In the genomic region with DNA sequence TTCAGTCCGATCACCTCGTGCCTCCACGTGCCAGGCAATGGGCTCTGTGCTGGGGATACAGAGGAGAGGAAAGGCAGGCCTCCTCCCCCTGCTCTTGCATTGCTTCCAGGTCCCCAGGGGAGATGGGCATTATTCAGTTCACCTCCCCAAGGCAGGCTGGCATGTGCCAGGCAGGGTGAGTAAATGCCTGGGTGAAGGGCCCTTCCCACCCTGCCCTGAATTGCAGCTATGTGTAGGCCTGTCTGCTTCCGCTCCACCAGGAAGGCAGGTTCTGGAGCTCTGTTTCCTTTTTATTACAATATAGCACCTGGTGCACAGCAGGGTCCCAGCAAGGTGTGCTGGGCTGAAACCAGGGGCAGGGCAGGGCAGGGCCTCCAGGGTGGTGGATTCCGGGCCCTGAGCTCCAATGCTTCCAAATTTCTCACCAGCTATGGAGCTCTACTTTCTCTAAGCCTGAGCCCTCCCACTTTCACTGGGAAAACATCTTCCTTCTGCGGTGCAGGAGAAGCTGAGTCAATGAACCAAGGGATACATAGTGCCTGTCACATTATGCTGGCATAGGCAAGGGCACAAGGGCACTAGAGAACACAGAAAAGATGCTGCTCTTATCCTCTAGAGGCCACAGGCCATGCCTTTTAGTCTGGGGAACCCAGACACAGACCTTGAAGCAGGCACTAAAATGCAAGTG, we compare ENCODE assay signal across 11 cellular contexts. TPM values are rescaled to one million over a fixed set of nuclear protein-coding genes. Genes with fewer than 3 reads are reported as not detected.
A peak's percentile ranks its signal among the peaks of the same experiment; 100 is the strongest.
DNase-seq lines count a peak whose midpoint lies in the region; ATAC-seq and TF ChIP-seq lines count a peak whose summit lies in the region.
"Had no signal": no experiment of that assay in that cellular context is flagged by ENCODE, and none has a peak within 500 bp of the region (broad histone marks: within the 10 kb centered on the region; RNA-seq: fewer than 3 reads in every experiment).

No MANE protein-coding gene starts in this region.

- ATAC-seq in left lung (peak; percentile 14), HG03108 (IDR thresholded peaks at IDR 0.05; ENCODE audit: unreplicated experiment) (no peak), GM19328 (IDR thresholded peaks at IDR 0.05; ENCODE audit: unreplicated experiment) (no peak), GM18498 (IDR thresholded peaks at IDR 0.05; ENCODE audit: unreplicated experiment) (no peak)
- ATAC-seq: stimulated activated effector memory CD8-positive, alpha-beta T cell treated with anti-CD3 and anti-CD28 coated beads, Interleukin-12 subunit alpha, Interleukin-12 subunit beta, amount 100 ng/mL, for 72 hours had no signal

- H3K27ac ChIP-seq in VCaP (peak overlapping the region; percentile 95; the same call in 1 of the 2 replicates), left lung (peak overlapping the region; percentile 35 to 61), suprapubic skin (peak overlapping the region; percentile 58)
- H3K27ac ChIP-seq: 22Rv1 had no signal

- TF ChIP-seq EP300 in suprapubic skin (IDR thresholded peaks at IDR 0.05): no peak

- no peak for TF ChIP-seq CTCF in VCaP (conservative IDR thresholded peaks at IDR 0.05)
- no peak for TF ChIP-seq CTCF in left lung (IDR thresholded peaks at IDR 0.05)
- TF ChIP-seq CTCF in suprapubic skin (IDR thresholded peaks at IDR 0.05): no peak

- H3K4me3 ChIP-seq in left lung: no peak overlapping the region
- H3K4me3 ChIP-seq in suprapubic skin: no peak overlapping the region

- DNase-seq in NCI-H1092 treated with DMSO at 0.1 percent for 48 hours (lab: John Stamatoyannopoulos, UW): peak; percentile 20
- no peak for DNase-seq in NCI-H1092 (lab: John Stamatoyannopoulos, UW)
- DNase-seq in left lung: no peak
- no peak for DNase-seq in suprapubic skin (ENCODE audit: low spot score in 2 of 2)
- DNase-seq: NCI-H1048 had no signal

- H3K4me1 ChIP-seq in left lung: peaks cover 43 to 57% of the 10 kb centered on the region in 2 donors
- peaks cover 64% of the 10 kb centered on the region for H3K4me1 ChIP-seq in suprapubic skin

- no peak for TF ChIP-seq POLR2A in suprapubic skin (IDR thresholded peaks at IDR 0.05)

- intact Hi-C loops in left lung (cut with DNase I): no loop called here

- H3K36me3 ChIP-seq in left lung: no peaks in the 10 kb centered on the region
- H3K36me3 ChIP-seq in suprapubic skin: no peaks in the 10 kb centered on the region

- H3K27me3 ChIP-seq in left lung (no peaks in the 10 kb centered on the region), suprapubic skin (no peaks in the 10 kb centered on the region)

- H3K9me3 ChIP-seq in left lung: no peaks in the 10 kb centered on the region
- H3K9me3 ChIP-seq in suprapubic skin: no peaks in the 10 kb centered on the region

- 74% methylated on average over 4 of the region's 6 CpGs for WGBS in suprapubic skin

RNA-seq across cellular contexts. Expression of a gene that starts 42.0 kb away (rescaled TPM):
- 10 to 100 TPM; 26.7 to 26.8 TPM for total RNA-seq in left lung
- 10 to 100 TPM; 12.3 to 22.9 (median 16.3) TPM for total RNA-seq in suprapubic skin
